In the genomic region with DNA sequence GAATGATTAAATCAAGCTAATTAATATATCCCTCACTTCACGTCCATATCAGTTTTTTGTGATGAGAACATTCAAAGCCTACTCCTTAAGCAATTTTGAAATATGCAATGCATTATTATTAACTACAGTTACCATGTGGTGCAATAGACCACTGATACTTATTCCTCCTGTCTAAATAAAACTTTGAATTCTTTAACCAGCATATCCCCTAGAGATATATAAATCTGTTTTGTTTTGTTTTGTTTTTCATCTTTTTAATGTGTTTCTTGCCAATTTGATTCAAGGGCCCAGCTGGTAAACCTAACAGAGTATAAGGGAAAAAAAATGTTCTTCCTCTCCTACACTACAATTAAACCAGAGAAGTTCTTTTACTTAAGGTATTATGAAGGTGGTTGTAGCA, we compare ENCODE assay signal across 20 cellular contexts.
"Had no signal": no experiment of that assay in that cellular context is flagged by ENCODE, and none has a peak within 500 bp of the region (broad histone marks: within the 10 kb centered on the region; RNA-seq: fewer than 3 reads in every experiment).

No MANE protein-coding gene starts in this region.

- H3K4me3 ChIP-seq: coronary artery, mucosa of descending colon, psoas muscle, sigmoid colon, upper lobe of right lung had no signal

- H3K4me1 Mint-ChIP-seq: activated naive CD8-positive, alpha-beta T cell treated with anti-CD3 and anti-CD28 coated beads for 36 hours had no signal

- H3K27ac Mint-ChIP-seq: activated naive CD8-positive, alpha-beta T cell treated with anti-CD3 and anti-CD28 coated beads for 36 hours; natural killer cell treated with Interleukin-12 subunit alpha and Interleukin-12 subunit beta and Interleukin-15 and Interleukin-18, amount 100 ng/mL, for 72 hours; stimulated activated naive CD8-positive, alpha-beta T cell treated with anti-CD3 and anti-CD28 coated beads, Interleukin-15, Interleukin-2, amounts not matched to agents 100 ng/mL and 50 ng/mL, for 24 hours had no signal

- ATAC-seq: activated T-cell treated with anti-CD3 and anti-CD28 coated beads, Interleukin-2, amount 50 U/mL, for 4 hours; foreskin keratinocyte; left colon; mucosa of descending colon; natural killer cell treated with Interleukin-12 subunit alpha and Interleukin-12 subunit beta and Interleukin-15 and Interleukin-18, amount 100 ng/mL, for 72 hours; psoas muscle; upper lobe of right lung had no signal

- H3K36me3 Mint-ChIP-seq: activated naive CD8-positive, alpha-beta T cell treated with anti-CD3 and anti-CD28 coated beads for 36 hours; natural killer cell treated with Interleukin-12 subunit alpha and Interleukin-12 subunit beta and Interleukin-15 and Interleukin-18, amount 100 ng/mL, for 72 hours had no signal

- H3K27me3 Mint-ChIP-seq: activated naive CD8-positive, alpha-beta T cell treated with anti-CD3 and anti-CD28 coated beads for 36 hours; natural killer cell treated with Interleukin-12 subunit alpha and Interleukin-12 subunit beta and Interleukin-15 and Interleukin-18, amount 100 ng/mL, for 72 hours; stimulated activated naive CD8-positive, alpha-beta T cell treated with anti-CD3 and anti-CD28 coated beads, Interleukin-15, Interleukin-2, amounts not matched to agents 100 ng/mL and 50 ng/mL, for 24 hours had no signal

- H3K9me3 Mint-ChIP-seq: activated naive CD8-positive, alpha-beta T cell treated with anti-CD3 and anti-CD28 coated beads for 36 hours; activated T-cell treated with anti-CD3 and anti-CD28 coated beads, Interleukin-2, amount 50 U/mL, for 4 hours; stimulated activated naive CD8-positive, alpha-beta T cell treated with anti-CD3 and anti-CD28 coated beads, Interleukin-15, Interleukin-2, amounts not matched to agents 100 ng/mL and 50 ng/mL, for 24 hours had no signal

- DNase-seq: activated CD4-positive, alpha-beta T cell treated with anti-CD3 and anti-CD28 coated beads, Interleukin-2, amount 50 U/mL, for 4 hours; activated CD4-positive, CD25-positive, alpha-beta regulatory T cell treated with anti-CD3 and anti-CD28 coated beads, Interleukin-2, amount 50 U/mL, for 72 hours; activated gamma-delta T cell; activated naive CD8-positive, alpha-beta T cell treated with anti-CD3 and anti-CD28 coated beads for 36 hours; activated T-cell treated with anti-CD3 and anti-CD28 coated beads, Interleukin-2, amount 50 U/mL, for 4 hours; effector CD8-positive, alpha-beta T cell; foreskin keratinocyte; left colon; mucosa of descending colon; nucleus accumbens; psoas muscle; sigmoid colon; stimulated activated CD4-positive, alpha-beta T cell treated with anti-CD3 and anti-CD28 coated beads, Interleukin-12 subunit alpha, Interleukin-12 subunit beta, amount 100 ng/mL, for 4 hours; stimulated activated CD4-positive, alpha-beta T cell treated with anti-CD3 and anti-CD28 coated beads, Interleukin-2, amount 100 ng/mL, for 48 hours; stimulated activated CD8-positive, alpha-beta memory T cell treated with anti-CD3 and anti-CD28 coated beads, Interleukin-4, amount 100 ng/mL, for 48 hours; SW 1271; upper lobe of right lung had no signal

- H3K4me3 Mint-ChIP-seq: activated naive CD8-positive, alpha-beta T cell treated with anti-CD3 and anti-CD28 coated beads for 36 hours; activated T-cell treated with anti-CD3 and anti-CD28 coated beads, Interleukin-2, amount 50 U/mL, for 4 hours; natural killer cell treated with Interleukin-12 subunit alpha and Interleukin-12 subunit beta and Interleukin-15 and Interleukin-18, amount 100 ng/mL, for 72 hours; stimulated activated naive CD8-positive, alpha-beta T cell treated with anti-CD3 and anti-CD28 coated beads, Interleukin-15, Interleukin-2, amounts not matched to agents 100 ng/mL and 50 ng/mL, for 24 hours had no signal
